8 cellular contexts compared by ENCODE assay signal in genomic region chr3:108662141-108662738, GRCh38.
DNase-seq lines count a peak whose midpoint lies in the region; ATAC-seq and TF ChIP-seq lines count a peak whose summit lies in the region.

No MANE protein-coding gene starts in this region.

- intact Hi-C loops in adrenal gland (cut with DNase I), result loop anchor here (5.0 to 10.0 kb wide), 2 partner anchors 253 to 255 kb away; no protein-coding TSS in a partner anchor
- intact Hi-C loops in left ventricle myocardium superior (cut with micrococcal nuclease), result loop anchor here (10.0 kb wide), 1 partner anchor 253 kb away; no protein-coding TSS in a partner anchor

- no peaks in the 10 kb centered on the region for H3K27me3 ChIP-seq in MM.1S (replicated peaks; ENCODE audit: insufficient read depth, low read length)
- no peaks in the 10 kb centered on the region for H3K27me3 ChIP-seq in adrenal gland
- no peaks in the 10 kb centered on the region for H3K27me3 ChIP-seq in skeletal muscle satellite cell (ENCODE audit: control insufficient read depth, insufficient read depth, low read length)

- in situ Hi-C loops in G401 (cut with HindIII; ENCODE audit: low sequenced_read_pairs), result no loop called here

- no peak for TF ChIP-seq POLR2A in adrenal gland (IDR thresholded peaks at IDR 0.05)

- H3K9ac ChIP-seq in MM.1S (ENCODE audit: low read length) (no peak overlapping the region), skeletal muscle satellite cell (ENCODE audit: low read depth, low read length) (no peak overlapping the region)

- H3K27ac ChIP-seq in MM.1S (ENCODE audit: low read length) (no peak overlapping the region), adrenal gland (no peak overlapping the region)

- no peaks in the 10 kb centered on the region for H3F3A ChIP-seq in MM.1S (ENCODE audit: insufficient read depth, low read length)

- ATAC-seq in GM21717 (IDR thresholded peaks at IDR 0.05; ENCODE audit: unreplicated experiment) (peak; percentile 77), left ventricle myocardium superior (peak; percentile 66), HG02840 (IDR thresholded peaks at IDR 0.05; ENCODE audit: low FRiP score, unreplicated experiment) (no peak)

- no peaks in the 10 kb centered on the region for H3K9me2 ChIP-seq in MM.1S (replicated peaks; ENCODE audit: insufficient read depth, low read length)

- no peaks in the 10 kb centered on the region for H4K20me1 ChIP-seq in MM.1S (ENCODE audit: insufficient read depth, low read length)

- no peak overlapping the region for H3K4me3 ChIP-seq in MM.1S (ENCODE audit: low read length)
- peak overlapping the region in 1 of 4 donors; percentile 29 for H3K4me3 ChIP-seq in adrenal gland
- H3K4me3 ChIP-seq in skeletal muscle satellite cell (ENCODE audit: low read length), result no peak overlapping the region

- H3K79me2 ChIP-seq in MM.1S (ENCODE audit: low read length), result no peaks in the 10 kb centered on the region

- H3K4me2 ChIP-seq in MM.1S (ENCODE audit: low read depth, low read length), result no peak overlapping the region
- H3K4me2 ChIP-seq in skeletal muscle satellite cell (ENCODE audit: low read length), result peak overlapping the region; percentile 52

- H2AFZ ChIP-seq in MM.1S (ENCODE audit: low read length), result no peak overlapping the region

- H3K9me3 ChIP-seq in MM.1S (replicated peaks; ENCODE audit: insufficient read depth, low read length), result no peaks in the 10 kb centered on the region
- H3K9me3 ChIP-seq in adrenal gland (replicated peaks in 1 of 3), result no peaks in the 10 kb centered on the region
- no peaks in the 10 kb centered on the region for H3K9me3 ChIP-seq in skeletal muscle satellite cell (replicated peaks; ENCODE audit: low read length)

- H3K36me3 ChIP-seq in MM.1S (replicated peaks; ENCODE audit: insufficient read depth, low read length) (no peaks in the 10 kb centered on the region), adrenal gland (replicated peaks in 1 of 2) (no peaks in the 10 kb centered on the region), skeletal muscle satellite cell (ENCODE audit: insufficient read depth, low read length) (no peaks in the 10 kb centered on the region)

- H3K4me1 ChIP-seq in MM.1S (ENCODE audit: low read length) (no peaks in the 10 kb centered on the region), adrenal gland (replicated peaks in 1 of 2) (no peaks in the 10 kb centered on the region), skeletal muscle satellite cell (ENCODE audit: control insufficient read depth, insufficient read depth, low read length) (no peaks in the 10 kb centered on the region)

- DNase-seq in G401 (ENCODE audit: low spot score), result peak; percentile 70
- peak; percentile 73 for DNase-seq in MM.1S
- DNase-seq in RPMI7951 (ENCODE audit: low read depth), result peak; percentile 63
- peak in 5 of 7 donors; percentile 23 to 32 (median 27) for DNase-seq in adrenal gland
- DNase-seq in left ventricle myocardium superior, result no peak

- 10 to 17% (median 14%) methylated on average over 6 of the region's 6 CpGs for WGBS in adrenal gland, 4 donors

- TF ChIP-seq CTCF in MM.1S (IDR thresholded peaks at IDR 0.05; ENCODE audit: low read length) (peak; percentile 76), adrenal gland (IDR thresholded peaks at IDR 0.05) (peak; percentile 70 to 93 (median 81))
